Comparison of ENCODE assay signal across 27 cellular contexts in the genomic region with DNA sequence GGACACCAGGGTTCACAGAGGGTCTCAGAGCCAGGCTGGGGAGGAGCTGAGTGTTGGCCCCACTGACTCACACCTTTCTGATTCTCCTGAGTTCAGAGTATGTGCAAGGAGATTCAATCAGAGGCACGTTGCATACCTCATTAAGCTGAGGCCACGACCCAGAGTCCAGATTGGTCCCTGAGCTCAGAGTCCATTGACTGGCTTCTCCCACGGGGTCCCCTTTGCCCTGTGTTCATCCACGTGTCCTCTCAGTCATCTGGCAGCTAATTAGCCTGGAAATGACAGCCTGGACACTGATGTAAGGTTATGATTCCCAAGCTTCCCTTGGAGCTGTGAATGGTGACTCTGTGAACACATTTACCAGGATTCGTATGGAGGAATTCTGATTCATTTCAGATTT.
"Had no signal": no experiment of that assay in that cellular context is flagged by ENCODE, and none has a peak within 500 bp of the region (broad histone marks: within the 10 kb centered on the region; RNA-seq: fewer than 3 reads in every experiment).

No MANE protein-coding gene starts in this region.

- H3K4me3 ChIP-seq: heart left ventricle, mucosa of descending colon, neural progenitor cell, ovary, right lobe of liver, spleen, tibial artery, upper lobe of left lung, vagina had no signal

- H3K36me3 ChIP-seq: heart left ventricle, neural progenitor cell, ovary, right lobe of liver, spleen, tibial artery, upper lobe of left lung, vagina had no signal

- ATAC-seq: left colon; mucosa of descending colon; naive thymus-derived CD8-positive, alpha-beta T cell; right lobe of liver; stimulated activated memory B cell treated with anti-CD40 and anti-IgM and Interleukin-4, amounts not matched to agents 10 μg/mL and 1 μg/mL and 100 μg/mL, for 72 hours had no signal

- H3K27me3 ChIP-seq: neural progenitor cell, ovary, right lobe of liver, upper lobe of left lung, vagina had no signal

- H3K4me1 ChIP-seq: heart left ventricle, neural progenitor cell, right lobe of liver, spleen, tibial artery, upper lobe of left lung, vagina had no signal

- H3K9me3 ChIP-seq: heart left ventricle, mucosa of descending colon, ovary, right lobe of liver, spleen, tibial artery, upper lobe of left lung, vagina had no signal

- DNase-seq: cerebellar nuclear complex; dermis blood vessel endothelial cell; effector CD4-positive, alpha-beta T cell; endodermal cell; erythroblast; foreskin melanocyte; hypothalamus; left colon; mammary epithelial cell; mucosa of descending colon; naive thymus-derived CD8-positive, alpha-beta T cell; nucleus accumbens; ovary; right lobe of liver; spleen; stimulated activated CD4-positive, alpha-beta T cell treated with anti-CD3 and anti-CD28 coated beads, Interleukin-15, amount 100 ng/mL, for 24 hours; stimulated activated CD4-positive, alpha-beta T cell treated with anti-CD3 and anti-CD28 coated beads, Interleukin-1b, Interleukin-23, amount 100 ng/mL, for 48 hours; stimulated activated CD4-positive, alpha-beta T cell treated with anti-CD3 and anti-CD28 coated beads, Interleukin-4, amount 100 ng/mL, for 24 hours; tibial artery; upper lobe of left lung had no signal

- FAIRE-seq: colon, endothelial cell of umbilical vein, islet of Langerhans had no signal

- H3K27ac ChIP-seq: heart left ventricle, neural progenitor cell, ovary, right lobe of liver, spleen, tibial artery, upper lobe of left lung, vagina had no signal
